Comparison of ENCODE assay signal across 12 cellular contexts in genomic region chrX:30795981-30796958, GRCh38.
DNase-seq lines count a peak whose midpoint lies in the region; ATAC-seq, FAIRE-seq and TF ChIP-seq lines count a peak whose summit lies in the region.
"Had no signal": no experiment of that assay in that cellular context is flagged by ENCODE, and none has a peak within 500 bp of the region (broad histone marks: within the 10 kb centered on the region; RNA-seq: fewer than 3 reads in every experiment).

No MANE protein-coding gene starts in this region.

- H4K8ac ChIP-seq in H1 (ENCODE audit: extremely low read depth, insufficient read depth, low read length): no peak overlapping the region
- no peak overlapping the region for H4K8ac ChIP-seq in trophoblast cell (ENCODE audit: low read depth, low read length)

- peak overlapping the region; percentile 87 for H2BK5ac ChIP-seq in H1 (ENCODE audit: low read depth, low read length)
- H2BK5ac ChIP-seq in trophoblast cell (ENCODE audit: low read depth, low read length, poor library complexity): no peak overlapping the region

- H3K36me3 ChIP-seq in H1 (ENCODE audit: control insufficient read depth in 2 of 4, insufficient read depth in 4 of 4, low read length in 3 of 4) (no peaks in the 10 kb centered on the region), trophoblast cell (ENCODE audit: control insufficient read depth in 1 of 2, insufficient read depth in 2 of 2, low read length in 2 of 2) (no peaks in the 10 kb centered on the region), vagina (no peaks in the 10 kb centered on the region), GM23338 (ENCODE audit: insufficient read depth) (no peaks in the 10 kb centered on the region)

- H2AFZ ChIP-seq in H1 (ENCODE audit: low read length) (no peak overlapping the region), trophoblast cell (ENCODE audit: insufficient read depth, low read length, poor library complexity) (no peak overlapping the region), GM23338 (no peak overlapping the region)
- H2AFZ ChIP-seq: GM23248 had no signal

- ATAC-seq in right cardiac atrium (no peak), GM23338 (no peak)
- ATAC-seq in naive thymus-derived CD8-positive, alpha-beta T cell: no peak

- H3K14ac ChIP-seq in H1 (ENCODE audit: insufficient read length) (no peak overlapping the region), trophoblast cell (ENCODE audit: low read length) (no peak overlapping the region)

- peak overlapping the region in 1 of 10 donors; percentile 5 for H3K4me3 Mint-ChIP-seq in naive thymus-derived CD8-positive, alpha-beta T cell
- H3K4me3 Mint-ChIP-seq in GM23338: no peak overlapping the region

- H2BK20ac ChIP-seq in H1 (ENCODE audit: low read length): peak overlapping the region; percentile 61; the same call in 1 of the 2 replicates

- WGBS in right cardiac atrium: 93% methylated on average over 6 of the region's 6 CpGs
- 83% methylated on average over 4 of the region's 6 CpGs; no CpG with 5 or more reads in 1 of the 2 experiments for WGBS in H1 (ENCODE audit: extremely low coverage in 1 of 2, insufficient coverage in 1 of 2, insufficient read length in 1 of 2, insufficient replicate concordance in 2 of 2, low coverage in 1 of 2, low lambda C conversion rate in 2 of 2, missing lambda C conversion rate in 1 of 2), 2 experiments
- WGBS in trophoblast cell (ENCODE audit: extremely low coverage, insufficient coverage, insufficient read length): no CpG with 5 or more reads among the region's 6 CpGs

- H4K91ac ChIP-seq in H1 (replicated peaks; ENCODE audit: insufficient read length, low read length): peak overlapping the region; percentile 97
- H4K91ac ChIP-seq in trophoblast cell (ENCODE audit: low read depth, low read length): no peak overlapping the region

- TF ChIP-seq EP300 in H1 (IDR thresholded peaks at IDR 0.05; ENCODE audit: borderline replicate concordance in 1 of 2, low read depth in 2 of 2, low read length in 2 of 2): no peak

- H2BK120ac ChIP-seq in H1 (replicated peaks; ENCODE audit: low read depth, low read length) (no peak overlapping the region), trophoblast cell (ENCODE audit: insufficient read depth, low read length, poor library complexity) (no peak overlapping the region)

- H2BK12ac ChIP-seq in H1 (ENCODE audit: low read depth, low read length) (peak overlapping the region; percentile 97; the same call in 1 of the 2 replicates), trophoblast cell (ENCODE audit: low read length) (no peak overlapping the region)

- H3K27me3 Mint-ChIP-seq in naive thymus-derived CD8-positive, alpha-beta T cell: peaks cover 0 to 4% (median 0%) of the 10 kb centered on the region in 5 donors
- no peaks in the 10 kb centered on the region for H3K27me3 Mint-ChIP-seq in GM23338 (ENCODE audit: insufficient read depth, low read depth, poor library complexity)

- no peak for TF ChIP-seq RAD21 in H1 (IDR thresholded peaks at IDR 0.05 in 1 of 2, conservative IDR thresholded peaks at IDR 0.05 in 1 of 2; ENCODE audit: low read depth in 2 of 2, low read length in 2 of 2)

- no peaks in the 10 kb centered on the region for H3K4me1 ChIP-seq in right cardiac atrium (ENCODE audit: control insufficient read depth, insufficient read depth, low read length)
- H3K4me1 ChIP-seq in H1 (replicated peaks in 1 of 4; ENCODE audit: control insufficient read depth in 3 of 4, insufficient read depth in 4 of 4, low read length in 3 of 4): peaks cover 0 to 2% (median 0%) of the 10 kb centered on the region in 4 experiments; a peak in 1 of 7 replicates
- H3K4me1 ChIP-seq in trophoblast cell (ENCODE audit: control insufficient read depth in 1 of 2, insufficient read depth in 2 of 2, low read length in 2 of 2): no peaks in the 10 kb centered on the region
- H3K4me1 ChIP-seq in vagina: no peaks in the 10 kb centered on the region
- H3K4me1 ChIP-seq in GM23338 (ENCODE audit: insufficient read depth): no peaks in the 10 kb centered on the region

- no peaks in the 10 kb centered on the region for H3K23me2 ChIP-seq in H1 (ENCODE audit: low read depth, low read length)

- H3K4ac ChIP-seq in H1 (replicated peaks; ENCODE audit: insufficient read length, low read depth, low read length) (peak overlapping the region; percentile 53), trophoblast cell (ENCODE audit: low read depth, low read length) (no peak overlapping the region)

- intact Hi-C loops in cardiac septum (cut with DNase I): no loop called here
- intact Hi-C loops in right cardiac atrium (cut with DNase I): no loop called here
- intact Hi-C loops in vagina (cut with DNase I): no loop called here

- no peak overlapping the region for H3K4me2 ChIP-seq in H1 (ENCODE audit: insufficient read depth in 1 of 2, low read depth in 2 of 2, low read length in 2 of 2)
- H3K4me2 ChIP-seq in trophoblast cell (ENCODE audit: low read length): no peak overlapping the region
- no peak overlapping the region for H3K4me2 ChIP-seq in GM23338

- H3K27ac Mint-ChIP-seq in naive thymus-derived CD8-positive, alpha-beta T cell: no peak overlapping the region
- H3K27ac Mint-ChIP-seq in GM23338: no peak overlapping the region

- H3K79me1 ChIP-seq in H1 (ENCODE audit: low read depth, low read length) (no peaks in the 10 kb centered on the region), trophoblast cell (ENCODE audit: low read length) (no peaks in the 10 kb centered on the region)

- no peaks in the 10 kb centered on the region for H3K79me2 ChIP-seq in H1 (ENCODE audit: control insufficient read depth in 1 of 2, insufficient read depth in 2 of 2, low read length in 2 of 2)
- H3K79me2 ChIP-seq in trophoblast cell (ENCODE audit: control insufficient read depth, insufficient read depth, low read length, poor library complexity): no peaks in the 10 kb centered on the region
- H3K79me2 ChIP-seq in GM23338 (replicated peaks; ENCODE audit: insufficient read depth): no peaks in the 10 kb centered on the region

- no peak overlapping the region for H3K56ac ChIP-seq in H1 (replicated peaks; ENCODE audit: insufficient read length, low read depth, low read length)

- no peak for FAIRE-seq in H1 (lab: Jason Lieb, UNC)
- FAIRE-seq: GM18507 had no signal

- H2AK5ac ChIP-seq in H1 (ENCODE audit: low read depth, low read length) (peak overlapping the region; percentile 99), trophoblast cell (ENCODE audit: low read length) (no peak overlapping the region)

- H4K20me1 ChIP-seq in H1 (replicated peaks in 1 of 2; ENCODE audit: control insufficient read depth in 1 of 2, insufficient read depth in 2 of 2, low read length in 2 of 2) (peaks cover 0 to 4% of the 10 kb centered on the region in 2 experiments), GM23338 (replicated peaks; ENCODE audit: insufficient read depth) (no peaks in the 10 kb centered on the region)

- CTCF ChIA-PET in H1 (lab: Charles Lee; ENCODE audit: partially characterized antibody): no interaction called here

- no peak for TF ChIP-seq POLR2A in H1 (IDR thresholded peaks at IDR 0.05; ENCODE audit: control extremely low read depth in 1 of 2, low read depth in 2 of 2, low read length in 2 of 2)
- TF ChIP-seq POLR2A in vagina (IDR thresholded peaks at IDR 0.05): no peak

- H3K4me1 Mint-ChIP-seq in naive thymus-derived CD8-positive, alpha-beta T cell: no peaks in the 10 kb centered on the region
- H3K4me1 Mint-ChIP-seq in GM23338: no peaks in the 10 kb centered on the region

- H3K36me3 Mint-ChIP-seq in naive thymus-derived CD8-positive, alpha-beta T cell: no peaks in the 10 kb centered on the region
- no peaks in the 10 kb centered on the region for H3K36me3 Mint-ChIP-seq in GM23338 (ENCODE audit: low read depth)

- H4K5ac ChIP-seq in H1 (ENCODE audit: insufficient read length, low read depth, low read length): no peak overlapping the region

- H3K9me2 ChIP-seq in GM23338 (ENCODE audit: insufficient read depth): no peaks in the 10 kb centered on the region

- H3K27me3 ChIP-seq in right cardiac atrium (ENCODE audit: control insufficient read depth, insufficient read depth): no peaks in the 10 kb centered on the region
- H3K27me3 ChIP-seq in H1 (replicated peaks in 1 of 4; ENCODE audit: control insufficient read depth in 3 of 4, extremely low read depth in 1 of 4, insufficient read depth in 3 of 4, low read length in 3 of 4): no peaks in the 10 kb centered on the region; a peak in 1 of 7 replicates
- no peaks in the 10 kb centered on the region for H3K27me3 ChIP-seq in trophoblast cell (ENCODE audit: insufficient read depth, low read length)
- H3K27me3 ChIP-seq in vagina: no peaks in the 10 kb centered on the region
- no peaks in the 10 kb centered on the region for H3K27me3 ChIP-seq in GM23338 (ENCODE audit: insufficient read depth)

- H3K18ac ChIP-seq in H1 (ENCODE audit: extremely low read depth, low read length) (peak overlapping the region; percentile 71), trophoblast cell (ENCODE audit: low read length) (no peak overlapping the region)

- H3K9ac ChIP-seq in H1 (replicated peaks in 1 of 4; ENCODE audit: extremely low read depth in 1 of 4, low read depth in 3 of 4, low read length in 3 of 4): no peak overlapping the region; a peak in 1 of 7 replicates
- H3K9ac ChIP-seq in trophoblast cell (ENCODE audit: low read length): no peak overlapping the region
- H3K9ac ChIP-seq: GM23248 had no signal

- TF ChIP-seq CTCF in H1 (IDR thresholded peaks at IDR 0.05; ENCODE audit: control extremely low read depth in 1 of 3, insufficient read depth in 1 of 3, low read depth in 1 of 3, low read length in 3 of 3) (no peak), vagina (IDR thresholded peaks at IDR 0.05) (no peak), GM23338 (conservative IDR thresholded peaks at IDR 0.05; ENCODE audit: low read depth in 2 of 2) (no peak)

- H3F3A ChIP-seq in GM23338 (replicated peaks; ENCODE audit: low read depth): no peaks in the 10 kb centered on the region

- POLR2A ChIA-PET in H1 (lab: Charles Lee; ENCODE audit: partially characterized antibody): no interaction called here
- POLR2A ChIA-PET in naive thymus-derived CD8-positive, alpha-beta T cell (lab: Charles Lee): no interaction called here

- H3K27ac ChIP-seq in right cardiac atrium (ENCODE audit: low read length): no peak overlapping the region
- H3K27ac ChIP-seq in H1 (ENCODE audit: low read depth, low read length): no peak overlapping the region
- H3K27ac ChIP-seq in trophoblast cell (ENCODE audit: low read depth, low read length): no peak overlapping the region
- no peak overlapping the region for H3K27ac ChIP-seq in vagina
- no peak overlapping the region for H3K27ac ChIP-seq in GM23338 (ENCODE audit: low read depth)
- H3K27ac ChIP-seq: 22Rv1, GM23248 had no signal

- no peaks in the 10 kb centered on the region for H3K9me3 ChIP-seq in right cardiac atrium (ENCODE audit: control insufficient read depth, low read length)
- H3K9me3 ChIP-seq in H1 (ENCODE audit: insufficient read depth in 2 of 2, low read depth in 1 of 2, low read length in 1 of 2): no peaks in the 10 kb centered on the region
- peaks cover 33% of the 10 kb centered on the region for H3K9me3 ChIP-seq in trophoblast cell (ENCODE audit: insufficient read depth, low read depth, low read length)
- H3K9me3 ChIP-seq in vagina: no peaks in the 10 kb centered on the region

- no peak overlapping the region for H3K23ac ChIP-seq in H1 (ENCODE audit: insufficient read length)
- no peak overlapping the region for H3K23ac ChIP-seq in trophoblast cell (ENCODE audit: low read length)

- H2BK15ac ChIP-seq in H1 (ENCODE audit: low read length): peak overlapping the region; percentile 97

- H4K12ac ChIP-seq in trophoblast cell (ENCODE audit: low read depth, low read length): no peak overlapping the region

- H3K4me3 ChIP-seq in right cardiac atrium (ENCODE audit: low read length): no peak overlapping the region
- no peak overlapping the region for H3K4me3 ChIP-seq in H1 (ENCODE audit: extremely low read depth in 1 of 4, insufficient read depth in 2 of 4, low read depth in 3 of 4, low read length in 4 of 4)
- peak overlapping the region; percentile 3 for H3K4me3 ChIP-seq in trophoblast cell (ENCODE audit: low read depth, low read length)
- no peak overlapping the region for H3K4me3 ChIP-seq in vagina
- H3K4me3 ChIP-seq in GM23338: no peak overlapping the region
- H3K4me3 ChIP-seq: GM23248 had no signal

- DNase-seq in cardiac septum (ENCODE audit: low spot score) (peak; percentile 56), right cardiac atrium (no peak), H1 (ENCODE audit: low read depth in 1 of 2, low spot score in 2 of 2) (no peak), trophoblast cell (no peak), vagina (ENCODE audit: extremely low spot score in 2 of 2) (peak; percentile 84 to 91), NCI-H2029 (lab: John Stamatoyannopoulos, UW) (no peak), GM23338 (ENCODE audit: low spot score) (no peak)
- no peak for DNase-seq in naive thymus-derived CD8-positive, alpha-beta T cell
- DNase-seq: GM23248, HCEC 1CT had no signal

- H3K9me3 Mint-ChIP-seq in naive thymus-derived CD8-positive, alpha-beta T cell: peaks cover 0 to 9% (median 0%) of the 10 kb centered on the region in 9 donors
- H3K9me3 Mint-ChIP-seq in GM23338: no peaks in the 10 kb centered on the region

Comparison
In these comparisons a context has a peak if more than half of its experiments do, and no peak if none do; other contexts are left out.
1. DNase-seq: peak in cardiac septum (single experiment) and vagina (2 of 2); none in right cardiac atrium (0 of 3), H1 (0 of 2), trophoblast cell (0 of 2), naive thymus-derived CD8-positive, alpha-beta T cell (0 of 10), NCI-H2029 (single experiment) and GM23338 (single experiment).